Comparison of ENCODE assay signal across 2 cellular contexts in the genomic region with DNA sequence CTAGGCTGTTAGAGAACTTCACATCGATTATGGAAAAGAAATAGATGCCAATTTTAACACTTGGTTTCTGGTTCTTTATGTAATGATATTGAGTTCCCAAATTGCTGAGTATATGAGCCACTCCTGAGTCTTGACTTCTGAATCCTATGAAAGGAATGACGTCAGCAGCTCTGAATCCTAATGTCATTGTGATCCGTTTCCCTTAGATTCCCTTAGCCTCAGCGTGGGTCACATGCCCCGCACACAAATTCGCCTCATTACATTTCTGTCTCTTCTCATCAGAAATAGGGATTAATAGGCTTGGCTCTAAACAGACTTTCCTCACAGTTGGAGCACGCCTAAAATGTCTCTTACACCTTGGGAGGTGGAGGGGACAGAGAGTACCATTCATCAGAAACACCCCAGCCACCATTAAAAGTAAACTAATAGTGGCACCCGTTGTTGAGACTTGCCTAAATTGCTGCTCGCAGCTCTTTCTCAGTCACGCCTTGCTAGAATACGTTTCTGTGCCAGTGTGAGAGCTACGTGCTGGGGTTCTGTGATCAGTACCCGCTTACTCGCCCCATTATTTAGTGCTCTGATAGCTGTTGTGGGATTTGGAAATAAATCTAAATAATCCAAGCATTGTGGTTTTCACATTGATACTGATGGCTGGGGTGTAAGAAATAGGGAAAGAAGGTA.
TF ChIP-seq lines count a peak whose summit lies in the region.

No MANE protein-coding gene starts in this region.

TF ChIP-seq in SK-N-SH, 30 proteins besides CTCF, POLR2A, EP300 and RAD21:
- TF ChIP-seq POLR2AphosphoS5 (IDR thresholded peaks at IDR 0.05; ENCODE audit: low read depth, low read length) (0 out of 2 replicates have a peak, but pooled peaks have one; percentile 6), NFIC (IDR thresholded peaks at IDR 0.05; ENCODE audit: borderline replicate concordance) (no peak)

TF ChIP-seq in SK-N-SH treated with all-trans-retinoic acid at 6 μM for 48 hours, 23 proteins besides CTCF, POLR2A, EP300 and RAD21:
- TF ChIP-seq BACH2 (CRISPR knock-in tag; IDR thresholded peaks at IDR 0.05; ENCODE audit: borderline replicate concordance) (no peak), ZNF8 (CRISPR knock-in tag; IDR thresholded peaks at IDR 0.05) (no peak), ZNF565 (CRISPR knock-in tag; conservative IDR thresholded peaks at IDR 0.05; ENCODE audit: low read depth) (no peak), TCF4 (CRISPR knock-in tag; IDR thresholded peaks at IDR 0.05; ENCODE audit: borderline replicate concordance) (no peak), ARNTL (CRISPR knock-in tag; IDR thresholded peaks at IDR 0.05; ENCODE audit: borderline replicate concordance, low read depth) (no peak), CSDC2 (CRISPR knock-in tag; IDR thresholded peaks at IDR 0.05) (no peak), ISL1 (CRISPR knock-in tag; IDR thresholded peaks at IDR 0.05) (no peak), ZFP3 (CRISPR knock-in tag; IDR thresholded peaks at IDR 0.05) (no peak), SNAI2 (CRISPR knock-in tag; IDR thresholded peaks at IDR 0.05) (no peak), GLIS3 (CRISPR knock-in tag; IDR thresholded peaks at IDR 0.05) (no peak), TOX (CRISPR knock-in tag; IDR thresholded peaks at IDR 0.05; ENCODE audit: borderline replicate concordance) (no peak), ZFP30 (CRISPR knock-in tag; IDR thresholded peaks at IDR 0.05) (no peak), PPARA (CRISPR knock-in tag; IDR thresholded peaks at IDR 0.05; ENCODE audit: borderline replicate concordance) (no peak)
- TF ChIP-seq, protein P1, sequence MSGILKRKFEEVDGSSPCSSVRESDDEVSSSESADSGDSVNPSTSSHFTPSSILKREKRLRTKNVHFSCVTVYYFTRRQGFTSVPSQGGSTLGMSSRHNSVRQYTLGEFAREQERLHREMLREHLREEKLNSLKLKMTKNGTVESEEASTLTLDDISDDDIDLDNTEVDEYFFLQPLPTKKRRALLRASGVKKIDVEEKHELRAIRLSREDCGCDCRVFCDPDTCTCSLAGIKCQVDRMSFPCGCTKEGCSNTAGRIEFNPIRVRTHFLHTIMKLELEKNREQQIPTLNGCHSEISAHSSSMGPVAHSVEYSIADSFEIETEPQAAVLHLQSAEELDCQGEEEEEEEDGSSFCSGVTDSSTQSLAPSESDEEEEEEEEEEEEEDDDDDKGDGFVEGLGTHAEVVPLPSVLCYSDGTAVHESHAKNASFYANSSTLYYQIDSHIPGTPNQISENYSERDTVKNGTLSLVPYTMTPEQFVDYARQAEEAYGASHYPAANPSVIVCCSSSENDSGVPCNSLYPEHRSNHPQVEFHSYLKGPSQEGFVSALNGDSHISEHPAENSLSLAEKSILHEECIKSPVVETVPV (CRISPR knock-in tag; IDR thresholded peaks at IDR 0.05), result no peak
- TF ChIP-seq, protein P2, sequence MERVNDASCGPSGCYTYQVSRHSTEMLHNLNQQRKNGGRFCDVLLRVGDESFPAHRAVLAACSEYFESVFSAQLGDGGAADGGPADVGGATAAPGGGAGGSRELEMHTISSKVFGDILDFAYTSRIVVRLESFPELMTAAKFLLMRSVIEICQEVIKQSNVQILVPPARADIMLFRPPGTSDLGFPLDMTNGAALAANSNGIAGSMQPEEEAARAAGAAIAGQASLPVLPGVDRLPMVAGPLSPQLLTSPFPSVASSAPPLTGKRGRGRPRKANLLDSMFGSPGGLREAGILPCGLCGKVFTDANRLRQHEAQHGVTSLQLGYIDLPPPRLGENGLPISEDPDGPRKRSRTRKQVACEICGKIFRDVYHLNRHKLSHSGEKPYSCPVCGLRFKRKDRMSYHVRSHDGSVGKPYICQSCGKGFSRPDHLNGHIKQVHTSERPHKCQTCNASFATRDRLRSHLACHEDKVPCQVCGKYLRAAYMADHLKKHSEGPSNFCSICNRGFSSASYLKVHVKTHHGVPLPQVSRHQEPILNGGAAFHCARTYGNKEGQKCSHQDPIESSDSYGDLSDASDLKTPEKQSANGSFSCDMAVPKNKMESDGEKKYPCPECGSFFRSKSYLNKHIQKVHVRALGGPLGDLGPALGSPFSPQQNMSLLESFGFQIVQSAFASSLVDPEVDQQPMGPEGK (CRISPR knock-in tag; IDR thresholded peaks at IDR 0.05; ENCODE audit: borderline replicate concordance), result no peak
